ENCODE assay signal across 8 cellular contexts in genomic region chr14:75279739-75280447, GRCh38. TPM values are rescaled to one million over a fixed set of nuclear protein-coding genes. Genes with fewer than 3 reads are reported as not detected.
A peak's percentile ranks its signal among the peaks of the same experiment; 100 is the strongest.
DNase-seq lines count a peak whose midpoint lies in the region; ATAC-seq and TF ChIP-seq lines count a peak whose summit lies in the region.

No MANE protein-coding gene starts in this region.

- ATAC-seq in GM21619 (IDR thresholded peaks at IDR 0.05; ENCODE audit: unreplicated experiment), result no peak
- ATAC-seq in HG02938 (IDR thresholded peaks at IDR 0.05; ENCODE audit: unreplicated experiment), result no peak

- no peaks in the 10 kb centered on the region for H3K27me3 ChIP-seq in osteoblast (ENCODE audit: insufficient read depth, low read length)

- peaks cover 25% of the 10 kb centered on the region for H3K36me3 ChIP-seq in osteoblast (ENCODE audit: insufficient read depth, low read length)

- TF ChIP-seq CTCF in GM12864 (IDR thresholded peaks at IDR 0.05; ENCODE audit: low read depth, low read length, missing control alignments), result no peak
- no peak for TF ChIP-seq CTCF in WI38 (IDR thresholded peaks at IDR 0.05; ENCODE audit: low read depth, low read length)
- no peak for TF ChIP-seq CTCF in foreskin fibroblast (IDR thresholded peaks at IDR 0.05; ENCODE audit: low read depth, low read length)
- TF ChIP-seq CTCF in osteoblast (IDR thresholded peaks at IDR 0.05; ENCODE audit: extremely low read depth, low read depth, low read length), result no peak

- no peak overlapping the region for H2AFZ ChIP-seq in osteoblast (ENCODE audit: low read length)

- H3K4me2 ChIP-seq in osteoblast (ENCODE audit: insufficient read depth, low read length), result peak overlapping the region; percentile 99

- H3K4me1 ChIP-seq in osteoblast (ENCODE audit: insufficient read depth, low read length), result peaks cover 26% of the 10 kb centered on the region

- peaks cover 26% of the 10 kb centered on the region for H3K79me2 ChIP-seq in osteoblast (ENCODE audit: insufficient read depth, low read length)

- DNase-seq in GM12864 (ENCODE audit: low read depth) (no peak), foreskin fibroblast (no peak), osteoblast (ENCODE audit: insufficient read length, low spot score, missing footprints) (no peak), SIG-M5 (lab: John Stamatoyannopoulos, UW) (no peak)
- no peak for DNase-seq in stimulated activated CD4-positive, alpha-beta T cell treated with anti-CD3 and anti-CD28 coated beads, Interleukin-15, amount 100 ng/mL, for 24 hours

- peaks cover 29% of the 10 kb centered on the region for H4K20me1 ChIP-seq in osteoblast (ENCODE audit: insufficient read depth, low read length)

- no peaks in the 10 kb centered on the region for H3K9me3 ChIP-seq in osteoblast (ENCODE audit: low read depth, low read length)

- H3K27ac ChIP-seq in osteoblast (ENCODE audit: low read depth, low read length), result peak overlapping the region; percentile 99

- H3K4me3 ChIP-seq in GM12864 (ENCODE audit: low read depth, low read length), result peak overlapping the region; percentile 66
- H3K4me3 ChIP-seq in WI38 (ENCODE audit: low read depth, low read length), result peak overlapping the region; percentile 87
- H3K4me3 ChIP-seq in foreskin fibroblast (ENCODE audit: low read depth in 1 of 2, low read length in 2 of 2), result peak overlapping the region; percentile 71 to 99
- peak overlapping the region; percentile 95 for H3K4me3 ChIP-seq in osteoblast (ENCODE audit: insufficient read depth, low read length)

RNA-seq across cellular contexts. Expression of gene FOS, which starts 1.3 kb away (rescaled TPM):
- 42.3 and 63.6 TPM in 2 replicates for total RNA-seq in osteoblast
